ENCODE assay signal across 1 cellular context in genomic region chrX:56268888-56269287, GRCh38.
TF ChIP-seq lines count a peak whose summit lies in the region.

No MANE protein-coding gene starts in this region.

TF ChIP-seq in GM23338, 12 proteins besides CTCF, POLR2A, EP300 and RAD21 (continued from another document):
- no peak for TF ChIP-seq ZNF462 (CRISPR knock-in tag; IDR thresholded peaks at IDR 0.05)
- no peak for TF ChIP-seq ZNF114 (CRISPR knock-in tag; IDR thresholded peaks at IDR 0.05)
